Comparison of ENCODE assay signal across 21 cellular contexts in genomic region chr5:31996909-31997308, GRCh38.
DNase-seq lines count a peak whose midpoint lies in the region; ATAC-seq and TF ChIP-seq lines count a peak whose summit lies in the region.
"Had no signal": no experiment of that assay in that cellular context is flagged by ENCODE, and none has a peak within 500 bp of the region (broad histone marks: within the 10 kb centered on the region; RNA-seq: fewer than 3 reads in every experiment).

No MANE protein-coding gene starts in this region.

- H3K4me1 Mint-ChIP-seq in activated T-helper 17 cell treated with anti-CD3 and anti-CD28 coated beads, Interleukin-2, amount 50 U/mL, for 72 hours, result no peaks in the 10 kb centered on the region
- H3K4me1 Mint-ChIP-seq: CD4-positive, CD25-positive, alpha-beta regulatory T cell; CD8-positive, alpha-beta memory T cell had no signal

- peaks cover 4% of the 10 kb centered on the region for H3K9me3 Mint-ChIP-seq in activated T-helper 17 cell treated with anti-CD3 and anti-CD28 coated beads, Interleukin-2, amount 50 U/mL, for 72 hours

- H3K79me2 ChIP-seq in osteoblast (ENCODE audit: insufficient read depth, low read length), result no peaks in the 10 kb centered on the region

- H3K4me3 Mint-ChIP-seq in activated T-helper 17 cell treated with anti-CD3 and anti-CD28 coated beads, Interleukin-2, amount 50 U/mL, for 72 hours, result no peak overlapping the region
- H3K4me3 Mint-ChIP-seq: CD4-positive, CD25-positive, alpha-beta regulatory T cell; CD8-positive, alpha-beta memory T cell; IgD-negative memory B cell had no signal

- no peak for TF ChIP-seq EP300 in ovary (IDR thresholded peaks at IDR 0.05)

- H3K4me2 ChIP-seq in osteoblast (ENCODE audit: insufficient read depth, low read length), result no peak overlapping the region

- CTCF ChIA-PET in HEK293 (lab: Yijun Ruan, JAX), result interaction anchor here (0.7 to 1.3 kb wide), 2 partner anchors 16 to 80 kb away, joined by 3 to 4 read pairs; no protein-coding TSS in a partner anchor

- H3K36me3 Mint-ChIP-seq in activated T-helper 17 cell treated with anti-CD3 and anti-CD28 coated beads, Interleukin-2, amount 50 U/mL, for 72 hours (ENCODE audit: low read depth), result no peaks in the 10 kb centered on the region
- H3K36me3 Mint-ChIP-seq: CD4-positive, CD25-positive, alpha-beta regulatory T cell; CD8-positive, alpha-beta memory T cell had no signal

- no peak overlapping the region for H3K27ac ChIP-seq in HEK293 (ENCODE audit: extremely low read depth, low read depth, low read length)
- H3K27ac ChIP-seq in osteoblast (ENCODE audit: low read depth, low read length), result no peak overlapping the region
- H3K27ac ChIP-seq in ovary, result no peak overlapping the region

- H3K27ac Mint-ChIP-seq in activated T-helper 17 cell treated with anti-CD3 and anti-CD28 coated beads, Interleukin-2, amount 50 U/mL, for 72 hours, result peak overlapping the region; percentile 26
- H3K27ac Mint-ChIP-seq: CD4-positive, CD25-positive, alpha-beta regulatory T cell; CD8-positive, alpha-beta memory T cell; IgD-negative memory B cell had no signal

- H3K36me3 ChIP-seq in HEK293 (ENCODE audit: control insufficient read depth in 2 of 2, insufficient read depth in 1 of 2, low read length in 2 of 2), result no peaks in the 10 kb centered on the region
- H3K36me3 ChIP-seq in osteoblast (ENCODE audit: insufficient read depth, low read length), result no peaks in the 10 kb centered on the region
- no peaks in the 10 kb centered on the region for H3K36me3 ChIP-seq in ovary
- H3K36me3 ChIP-seq: BE2C had no signal

- POLR2A ChIA-PET in HEK293 (lab: Yijun Ruan, JAX), result no interaction called here

- H3K27me3 Mint-ChIP-seq in activated T-helper 17 cell treated with anti-CD3 and anti-CD28 coated beads, Interleukin-2, amount 50 U/mL, for 72 hours, result no peaks in the 10 kb centered on the region

- TF ChIP-seq CTCF in HEK293 (tag by site-specific recombination; IDR thresholded peaks at IDR 0.05) (no peak), osteoblast (IDR thresholded peaks at IDR 0.05; ENCODE audit: extremely low read depth, low read depth, low read length) (no peak), ovary (IDR thresholded peaks at IDR 0.05) (no peak)

- intact Hi-C loops in ovary (cut with DNase I), result no loop called here

- H3K9me3 ChIP-seq in HEK293 (ENCODE audit: control insufficient read depth, insufficient read depth, low read depth, low read length) (no peaks in the 10 kb centered on the region), osteoblast (ENCODE audit: low read depth, low read length) (no peaks in the 10 kb centered on the region), ovary (no peaks in the 10 kb centered on the region)
- H3K9me3 ChIP-seq: BE2C had no signal

- H4K20me1 ChIP-seq in osteoblast (ENCODE audit: insufficient read depth, low read length), result no peaks in the 10 kb centered on the region

- no peak for ATAC-seq in activated T-helper 17 cell treated with anti-CD3 and anti-CD28 coated beads, Interleukin-2, amount 50 U/mL, for 72 hours (replicated peaks)
- ATAC-seq in HG02938 (IDR thresholded peaks at IDR 0.05; ENCODE audit: unreplicated experiment), result no peak
- ATAC-seq: HCT116, HepG2 had no signal

- H3K4me3 ChIP-seq in HEK293 (ENCODE audit: low read depth, low read length) (no peak overlapping the region), osteoblast (ENCODE audit: insufficient read depth, low read length) (no peak overlapping the region), ovary (no peak overlapping the region)

- H3K27me3 ChIP-seq in osteoblast (ENCODE audit: insufficient read depth, low read length) (peaks cover 6% of the 10 kb centered on the region), ovary (no peaks in the 10 kb centered on the region)
- H3K27me3 ChIP-seq: BE2C had no signal

- H2AFZ ChIP-seq in osteoblast (ENCODE audit: low read length), result no peak overlapping the region

- peak; percentile 29 for DNase-seq in osteoblast (ENCODE audit: insufficient read length, low spot score, missing footprints)
- no peak for DNase-seq in ovary
- no peak for DNase-seq in GM03348 (ENCODE audit: low spot score)
- DNase-seq: ACHN; BE2C; C1 segment of cervical spinal cord; CD4-positive, CD25-positive, alpha-beta regulatory T cell; CD8-positive, alpha-beta memory T cell; COR-L47; DMS 273 treated with DMSO at 0.1 percent for 48 hours; DMS53; GDM1; GOT3; H7; KBM-7 had no signal

- no peak for TF ChIP-seq POLR2A in ovary (IDR thresholded peaks at IDR 0.05)

- WGBS in ovary, 3 donors, result 94 to 98% (median 95%) methylated on average over 5 of the region's 5 CpGs

- no peaks in the 10 kb centered on the region for H3K4me1 ChIP-seq in HEK293 (ENCODE audit: control insufficient read depth, insufficient read depth, low read length)
- peaks cover 13% of the 10 kb centered on the region for H3K4me1 ChIP-seq in osteoblast (ENCODE audit: insufficient read depth, low read length)
- H3K4me1 ChIP-seq in ovary (ENCODE audit: insufficient read depth), result peaks cover 3% of the 10 kb centered on the region
- H3K4me1 ChIP-seq: BE2C had no signal

TF ChIP-seq in HEK293, 187 proteins besides CTCF, POLR2A, EP300 and RAD21:
- TF ChIP-seq ZNF426 (tag by site-specific recombination; IDR thresholded peaks at IDR 0.05) (no peak), ZNF133 (tag by site-specific recombination; IDR thresholded peaks at IDR 0.05) (peak; percentile 51; the same call in 1 of the 2 replicates), ZNF157 (tag by site-specific recombination; IDR thresholded peaks at IDR 0.05) (peak; percentile 98)
